ENCODE assay signal across 23 cellular contexts in the genomic region with DNA sequence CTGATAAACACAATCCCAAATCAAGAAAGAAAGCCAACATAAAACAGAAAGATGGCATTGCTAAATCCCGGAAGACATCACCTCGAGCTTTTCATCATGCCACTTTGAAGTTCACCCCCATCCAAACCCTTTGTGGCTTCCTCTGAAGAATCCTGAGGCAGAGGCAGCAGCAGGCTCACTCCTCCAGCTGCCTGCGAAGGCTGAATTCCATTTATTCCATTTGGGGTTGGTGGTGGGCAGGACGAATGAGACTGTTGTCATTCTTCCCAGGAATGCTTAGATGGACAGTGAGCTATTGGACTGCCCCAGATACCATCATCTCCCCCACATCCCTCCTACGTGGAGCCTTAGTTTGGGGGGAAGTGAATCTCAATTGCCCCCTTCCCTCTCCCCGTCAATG.
"Had no signal": no experiment of that assay in that cellular context is flagged by ENCODE, and none has a peak within 500 bp of the region (broad histone marks: within the 10 kb centered on the region; RNA-seq: fewer than 3 reads in every experiment).

No MANE protein-coding gene starts in this region.

- H3K4me3 ChIP-seq: dorsolateral prefrontal cortex, heart left ventricle, skin epidermis, stomach, thoracic aorta, transverse colon had no signal

- H3K36me3 ChIP-seq: heart left ventricle, neutrophil, stomach, thoracic aorta, transverse colon had no signal

- H3K9me3 ChIP-seq: heart left ventricle, neutrophil, stomach, thoracic aorta, transverse colon had no signal

- H3K4me1 ChIP-seq: heart left ventricle, stomach, transverse colon had no signal

- DNase-seq: cortex of kidney; dorsolateral prefrontal cortex; effector CD8-positive, alpha-beta T cell; heart left ventricle; hippocampal formation; mammary epithelial cell; midbrain; naive thymus-derived CD4-positive, alpha-beta T cell; nephron progenitor cell; posterior cingulate gyrus; stimulated activated CD4-positive, alpha-beta T cell treated with anti-CD3 and anti-CD28 coated beads, Interleukin-12 subunit alpha, Interleukin-12 subunit beta, amount 100 ng/mL, for 4 hours; stimulated activated naive CD4-positive, alpha-beta T cell; stomach; substantia nigra; transverse colon had no signal

- H3K27me3 Mint-ChIP-seq: naive thymus-derived CD4-positive, alpha-beta T cell had no signal

- H3K27ac ChIP-seq: dorsolateral prefrontal cortex, heart left ventricle, neutrophil, stomach, thoracic aorta, transverse colon had no signal

- H3K27ac Mint-ChIP-seq: naive thymus-derived CD4-positive, alpha-beta T cell; nephron progenitor cell had no signal

- H3K27me3 ChIP-seq: dorsolateral prefrontal cortex, heart left ventricle, stomach, transverse colon had no signal

- H3K4me3 Mint-ChIP-seq: naive thymus-derived CD4-positive, alpha-beta T cell; nephron progenitor cell had no signal

- FAIRE-seq: frontal cortex, islet of Langerhans had no signal

- H3K9me3 Mint-ChIP-seq: nephron progenitor cell had no signal

- ATAC-seq: esophagus mucosa; heart left ventricle; left lobe of liver; naive thymus-derived CD4-positive, alpha-beta T cell; sciatic nerve had no signal
